ENCODE assay signal across 8 cellular contexts in the genomic region with DNA sequence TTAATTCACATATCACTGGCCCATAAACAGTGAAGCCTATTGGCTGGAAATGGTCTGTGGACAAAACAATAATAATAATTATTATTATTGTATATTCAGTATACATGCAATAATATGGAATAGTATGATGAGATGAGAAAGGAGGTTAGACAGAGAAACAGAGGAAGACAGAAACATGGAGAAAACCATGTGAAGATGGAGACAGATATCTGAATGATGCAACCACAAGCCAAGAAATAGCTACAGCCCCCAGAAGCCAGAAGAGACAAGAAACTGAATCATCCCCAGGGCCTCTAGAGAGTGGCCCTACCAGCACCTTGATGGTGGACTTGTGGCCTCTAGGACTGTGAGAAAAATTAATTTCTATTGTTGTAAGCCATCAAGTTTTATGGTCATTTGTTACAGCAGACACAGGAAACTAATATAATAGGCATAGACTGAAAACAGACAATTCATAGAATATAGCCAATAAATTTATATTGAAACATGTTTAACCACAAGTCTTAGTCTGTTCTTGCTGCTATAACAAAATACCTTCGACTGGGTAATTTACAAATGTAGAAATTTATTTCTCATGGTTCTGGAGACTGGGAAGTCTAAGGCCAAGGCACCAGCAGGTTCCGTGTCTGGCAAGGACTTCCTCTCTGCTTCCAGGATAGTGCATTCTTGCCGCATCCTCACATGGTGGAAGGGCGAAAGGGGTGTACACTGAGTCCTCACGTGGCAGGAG.
"Had no signal": no experiment of that assay in that cellular context is flagged by ENCODE, and none has a peak within 500 bp of the region (broad histone marks: within the 10 kb centered on the region; RNA-seq: fewer than 3 reads in every experiment).

No MANE protein-coding gene starts in this region.

- H3K4me3 ChIP-seq: GM12878 had no signal

- ATAC-seq: GM12878 had no signal

- FAIRE-seq: G401.6, GM12878, GM12891, GM12892, GM18507, GM19239 had no signal

- DNase-seq: GDM1, GF-D8 had no signal
